8 cellular contexts compared by ENCODE assay signal in the genomic region with DNA sequence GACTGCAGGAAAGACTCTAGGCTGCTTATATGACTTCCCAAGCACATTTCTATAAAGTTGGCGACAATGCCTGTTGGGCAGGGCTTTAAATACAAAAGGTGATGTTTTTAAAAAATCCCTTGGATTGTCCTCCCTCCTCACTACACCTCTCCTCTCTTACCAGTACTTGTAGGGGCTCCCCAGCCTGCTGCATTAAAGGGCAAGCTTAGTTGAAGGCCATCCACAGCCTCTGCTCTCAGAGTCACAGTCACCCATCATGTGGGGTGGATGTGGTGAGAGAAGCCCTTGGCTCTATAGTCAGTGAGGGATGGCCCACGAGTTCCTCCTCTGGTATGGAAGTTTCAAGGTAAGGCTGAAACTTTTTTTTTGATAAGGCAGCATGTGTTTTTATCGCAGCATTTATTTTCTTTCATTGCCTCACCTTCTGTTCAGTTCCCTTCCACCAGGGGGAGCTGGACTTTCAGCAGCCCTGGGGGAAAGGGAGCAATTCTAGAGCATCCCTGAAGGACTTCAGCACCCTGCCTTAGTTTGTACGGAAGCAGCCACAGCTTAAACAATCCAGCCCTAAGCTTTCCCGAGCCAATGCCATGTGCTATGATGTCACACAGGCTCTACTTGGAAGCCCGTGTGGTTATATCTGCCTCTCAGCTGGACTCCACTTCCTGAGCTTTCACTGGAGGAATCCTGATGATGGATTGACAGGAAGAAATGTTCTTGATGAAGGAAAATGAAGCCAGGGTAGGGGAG.
DNase-seq lines count a peak whose midpoint lies in the region; ATAC-seq, FAIRE-seq and TF ChIP-seq lines count a peak whose summit lies in the region.

No MANE protein-coding gene starts in this region.

- no peaks in the 10 kb centered on the region for H3K9me3 Mint-ChIP-seq in activated T-helper 1 cell treated with anti-CD3 and anti-CD28 coated beads, Interleukin-12 subunit alpha, Interleukin-12 subunit beta, Interleukin-2, Interleukin-4 antibody, amounts not matched to agents 30 ng/mL and 10 ng/mL and 1 ng/mL, durations not matched to agents 14 hours and 24 hours and 36 hours

- DNase-seq in AG20443 (ENCODE audit: low spot score) (peak; percentile 45), NOMO-1 (lab: John Stamatoyannopoulos, UW; ENCODE audit: unreplicated experiment in 2 of 2) (peak; percentile 15 to 56), kidney (no peak), tibial nerve (ENCODE audit: low spot score in 2 of 2) (peak in 1 of 2 donors; percentile 11), pons (ENCODE audit: low spot score) (no peak)
- DNase-seq in activated T-helper 1 cell treated with anti-CD3 and anti-CD28 coated beads, Interleukin-12 subunit alpha, Interleukin-12 subunit beta, Interleukin-2, Interleukin-4 antibody, amounts not matched to agents 30 ng/mL and 10 ng/mL and 1 ng/mL, durations not matched to agents 14 hours and 24 hours and 36 hours (ENCODE audit: low spot score) = peak; percentile 1

- no peaks in the 10 kb centered on the region for H3K9me3 ChIP-seq in kidney (ENCODE audit: control insufficient read depth in 1 of 2, low read length in 2 of 2)
- H3K9me3 ChIP-seq in tibial nerve = no peaks in the 10 kb centered on the region

- H3K9ac ChIP-seq in kidney (ENCODE audit: low read length in 2 of 2) = no peak overlapping the region

- H3K27me3 ChIP-seq in tibial nerve = no peaks in the 10 kb centered on the region

- H3K4me1 Mint-ChIP-seq in activated T-helper 1 cell treated with anti-CD3 and anti-CD28 coated beads, Interleukin-12 subunit alpha, Interleukin-12 subunit beta, Interleukin-2, Interleukin-4 antibody, amounts not matched to agents 30 ng/mL and 10 ng/mL and 1 ng/mL, durations not matched to agents 14 hours and 24 hours and 36 hours (ENCODE audit: low read depth) = no peaks in the 10 kb centered on the region

- TF ChIP-seq CTCF in GM12875 (IDR thresholded peaks at IDR 0.05; ENCODE audit: borderline replicate concordance, insufficient read depth, low read depth, low read length) (peak; percentile 79), kidney (IDR thresholded peaks at IDR 0.05; ENCODE audit: borderline replicate concordance, extremely low read depth, insufficient read depth) (peak; percentile 28), tibial nerve (IDR thresholded peaks at IDR 0.05) (peak in 3 of 5 experiments; percentile 12 to 42 (median 38))

- no peak overlapping the region for H3K27ac Mint-ChIP-seq in activated T-helper 1 cell treated with anti-CD3 and anti-CD28 coated beads, Interleukin-12 subunit alpha, Interleukin-12 subunit beta, Interleukin-2, Interleukin-4 antibody, amounts not matched to agents 30 ng/mL and 10 ng/mL and 1 ng/mL, durations not matched to agents 14 hours and 24 hours and 36 hours

- H3K4me1 ChIP-seq in kidney (ENCODE audit: control insufficient read depth in 1 of 2, insufficient read depth in 1 of 2, low read depth in 1 of 2, low read length in 2 of 2) (no peaks in the 10 kb centered on the region), tibial nerve (no peaks in the 10 kb centered on the region)

- no peak for TF ChIP-seq POLR2A in tibial nerve (IDR thresholded peaks at IDR 0.05)

- H3K27me3 Mint-ChIP-seq in activated T-helper 1 cell treated with anti-CD3 and anti-CD28 coated beads, Interleukin-12 subunit alpha, Interleukin-12 subunit beta, Interleukin-2, Interleukin-4 antibody, amounts not matched to agents 30 ng/mL and 10 ng/mL and 1 ng/mL, durations not matched to agents 14 hours and 24 hours and 36 hours (ENCODE audit: insufficient read depth) = peaks cover 2% of the 10 kb centered on the region

- H3K36me3 ChIP-seq in kidney (ENCODE audit: control insufficient read depth in 1 of 2, insufficient read depth in 2 of 2, low read length in 2 of 2) (no peaks in the 10 kb centered on the region), tibial nerve (no peaks in the 10 kb centered on the region)

- H3K36me3 Mint-ChIP-seq in activated T-helper 1 cell treated with anti-CD3 and anti-CD28 coated beads, Interleukin-12 subunit alpha, Interleukin-12 subunit beta, Interleukin-2, Interleukin-4 antibody, amounts not matched to agents 30 ng/mL and 10 ng/mL and 1 ng/mL, durations not matched to agents 14 hours and 24 hours and 36 hours (ENCODE audit: low read depth) = no peaks in the 10 kb centered on the region

- WGBS in tibial nerve, 2 donors = 44 to 49% methylated on average over 6 of the region's 6 CpGs

- intact Hi-C loops in activated T-helper 1 cell treated with anti-CD3 and anti-CD28 coated beads, Interleukin-12 subunit alpha, Interleukin-12 subunit beta, Interleukin-2, Interleukin-4 antibody, amounts not matched to agents 30 ng/mL and 10 ng/mL and 1 ng/mL, durations not matched to agents 14 hours and 24 hours and 36 hours (cut with micrococcal nuclease) = loop anchor here (2.0 to 10.0 kb wide), 3 partner anchors 112 to 952 kb away; a partner anchor contains a TSS
- intact Hi-C loops in kidney (cut with DNase I) = no loop called here

- no peak overlapping the region for H3K27ac ChIP-seq in kidney (ENCODE audit: low read depth in 2 of 2, low read length in 2 of 2)
- no peak overlapping the region for H3K27ac ChIP-seq in tibial nerve

- no peak for TF ChIP-seq EP300 in tibial nerve (IDR thresholded peaks at IDR 0.05)

- H3K4me3 ChIP-seq in GM12875 (ENCODE audit: low read depth, low read length) = no peak overlapping the region
- no peak overlapping the region for H3K4me3 ChIP-seq in kidney (ENCODE audit: low read length in 2 of 2)
- no peak overlapping the region for H3K4me3 ChIP-seq in tibial nerve

- no peak overlapping the region for H3K4me3 Mint-ChIP-seq in activated T-helper 1 cell treated with anti-CD3 and anti-CD28 coated beads, Interleukin-12 subunit alpha, Interleukin-12 subunit beta, Interleukin-2, Interleukin-4 antibody, amounts not matched to agents 30 ng/mL and 10 ng/mL and 1 ng/mL, durations not matched to agents 14 hours and 24 hours and 36 hours

- no peak for FAIRE-seq in kidney (lab: Jason Lieb, UNC)

- ATAC-seq in HG02798 (IDR thresholded peaks at IDR 0.05; ENCODE audit: poor library complexity, unreplicated experiment) = peak; percentile 75

Comparison
In these comparisons a context has a peak if more than half of its experiments do, and no peak if none do; other contexts are left out.
1. DNase-seq: peak in AG20443 (single experiment), NOMO-1 (2 of 2) and activated T-helper 1 cell treated with anti-CD3 and anti-CD28 coated beads, Interleukin-12 subunit alpha, Interleukin-12 subunit beta, Interleukin-2, Interleukin-4 antibody, amounts not matched to agents 30 ng/mL and 10 ng/mL and 1 ng/mL, durations not matched to agents 14 hours and 24 hours and 36 hours (single experiment); none in kidney (single experiment) and pons (single experiment).
2. CTCF ChIP-seq: peak in every context shown above with its lines; median percentile 79 in GM12875; 38 in tibial nerve; 28 in kidney.